Comparison of ENCODE assay signal across 1 cellular context in the genomic region with DNA sequence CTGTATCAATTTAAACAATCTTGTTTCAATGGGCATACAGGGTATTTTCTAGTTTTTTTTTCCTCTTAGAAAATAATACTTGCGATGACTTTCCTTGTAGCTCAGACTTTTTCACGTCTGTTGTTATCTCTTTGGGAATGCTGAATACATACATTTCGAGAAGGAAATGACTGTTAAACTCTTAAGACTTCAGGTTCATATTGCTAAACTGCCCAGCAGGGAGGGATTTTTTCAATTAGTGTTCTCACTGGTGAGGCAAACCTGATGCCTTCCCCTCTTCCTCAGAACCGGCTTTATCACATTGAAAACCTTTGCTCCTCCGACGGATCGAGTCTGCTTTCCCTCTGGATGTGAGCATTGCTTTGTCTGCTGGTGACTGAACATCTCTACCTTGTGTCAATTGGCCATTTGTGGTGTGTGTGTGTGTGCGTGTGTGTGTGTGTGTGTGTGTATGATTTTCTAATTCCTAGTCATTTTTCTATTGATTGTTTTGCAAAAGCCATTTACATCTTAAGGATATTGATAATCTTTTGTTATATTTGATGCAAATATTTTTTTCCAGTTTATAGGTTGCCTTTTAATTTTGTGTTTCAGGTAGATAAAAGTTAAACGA.
A peak's percentile ranks its signal among the peaks of the same experiment; 100 is the strongest.
TF ChIP-seq lines count a peak whose summit lies in the region.

No MANE protein-coding gene starts in this region.

TF ChIP-seq in GM12878, 131 proteins besides CTCF, POLR2A, EP300 and RAD21 (continues in another document):
- TF ChIP-seq GABPA (IDR thresholded peaks at IDR 0.05; ENCODE audit: low read depth) = no peak
- TF ChIP-seq, protein P1, sequence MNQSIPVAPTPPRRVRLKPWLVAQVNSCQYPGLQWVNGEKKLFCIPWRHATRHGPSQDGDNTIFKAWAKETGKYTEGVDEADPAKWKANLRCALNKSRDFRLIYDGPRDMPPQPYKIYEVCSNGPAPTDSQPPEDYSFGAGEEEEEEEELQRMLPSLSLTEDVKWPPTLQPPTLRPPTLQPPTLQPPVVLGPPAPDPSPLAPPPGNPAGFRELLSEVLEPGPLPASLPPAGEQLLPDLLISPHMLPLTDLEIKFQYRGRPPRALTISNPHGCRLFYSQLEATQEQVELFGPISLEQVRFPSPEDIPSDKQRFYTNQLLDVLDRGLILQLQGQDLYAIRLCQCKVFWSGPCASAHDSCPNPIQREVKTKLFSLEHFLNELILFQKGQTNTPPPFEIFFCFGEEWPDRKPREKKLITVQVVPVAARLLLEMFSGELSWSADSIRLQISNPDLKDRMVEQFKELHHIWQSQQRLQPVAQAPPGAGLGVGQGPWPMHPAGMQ (IDR thresholded peaks at IDR 0.05; ENCODE audit: borderline replicate concordance) = no peak
- no peak for TF ChIP-seq ZSCAN29 (IDR thresholded peaks at IDR 0.05)
- peak; percentile 42 for TF ChIP-seq SMAD1 (IDR thresholded peaks at IDR 0.05; ENCODE audit: low read depth, partially characterized antibody)
- TF ChIP-seq, protein P2, sequence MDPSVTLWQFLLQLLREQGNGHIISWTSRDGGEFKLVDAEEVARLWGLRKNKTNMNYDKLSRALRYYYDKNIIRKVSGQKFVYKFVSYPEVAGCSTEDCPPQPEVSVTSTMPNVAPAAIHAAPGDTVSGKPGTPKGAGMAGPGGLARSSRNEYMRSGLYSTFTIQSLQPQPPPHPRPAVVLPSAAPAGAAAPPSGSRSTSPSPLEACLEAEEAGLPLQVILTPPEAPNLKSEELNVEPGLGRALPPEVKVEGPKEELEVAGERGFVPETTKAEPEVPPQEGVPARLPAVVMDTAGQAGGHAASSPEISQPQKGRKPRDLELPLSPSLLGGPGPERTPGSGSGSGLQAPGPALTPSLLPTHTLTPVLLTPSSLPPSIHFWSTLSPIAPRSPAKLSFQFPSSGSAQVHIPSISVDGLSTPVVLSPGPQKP (IDR thresholded peaks at IDR 0.05; ENCODE audit: low read depth, low read length) = no peak
- TF ChIP-seq, protein P3, sequence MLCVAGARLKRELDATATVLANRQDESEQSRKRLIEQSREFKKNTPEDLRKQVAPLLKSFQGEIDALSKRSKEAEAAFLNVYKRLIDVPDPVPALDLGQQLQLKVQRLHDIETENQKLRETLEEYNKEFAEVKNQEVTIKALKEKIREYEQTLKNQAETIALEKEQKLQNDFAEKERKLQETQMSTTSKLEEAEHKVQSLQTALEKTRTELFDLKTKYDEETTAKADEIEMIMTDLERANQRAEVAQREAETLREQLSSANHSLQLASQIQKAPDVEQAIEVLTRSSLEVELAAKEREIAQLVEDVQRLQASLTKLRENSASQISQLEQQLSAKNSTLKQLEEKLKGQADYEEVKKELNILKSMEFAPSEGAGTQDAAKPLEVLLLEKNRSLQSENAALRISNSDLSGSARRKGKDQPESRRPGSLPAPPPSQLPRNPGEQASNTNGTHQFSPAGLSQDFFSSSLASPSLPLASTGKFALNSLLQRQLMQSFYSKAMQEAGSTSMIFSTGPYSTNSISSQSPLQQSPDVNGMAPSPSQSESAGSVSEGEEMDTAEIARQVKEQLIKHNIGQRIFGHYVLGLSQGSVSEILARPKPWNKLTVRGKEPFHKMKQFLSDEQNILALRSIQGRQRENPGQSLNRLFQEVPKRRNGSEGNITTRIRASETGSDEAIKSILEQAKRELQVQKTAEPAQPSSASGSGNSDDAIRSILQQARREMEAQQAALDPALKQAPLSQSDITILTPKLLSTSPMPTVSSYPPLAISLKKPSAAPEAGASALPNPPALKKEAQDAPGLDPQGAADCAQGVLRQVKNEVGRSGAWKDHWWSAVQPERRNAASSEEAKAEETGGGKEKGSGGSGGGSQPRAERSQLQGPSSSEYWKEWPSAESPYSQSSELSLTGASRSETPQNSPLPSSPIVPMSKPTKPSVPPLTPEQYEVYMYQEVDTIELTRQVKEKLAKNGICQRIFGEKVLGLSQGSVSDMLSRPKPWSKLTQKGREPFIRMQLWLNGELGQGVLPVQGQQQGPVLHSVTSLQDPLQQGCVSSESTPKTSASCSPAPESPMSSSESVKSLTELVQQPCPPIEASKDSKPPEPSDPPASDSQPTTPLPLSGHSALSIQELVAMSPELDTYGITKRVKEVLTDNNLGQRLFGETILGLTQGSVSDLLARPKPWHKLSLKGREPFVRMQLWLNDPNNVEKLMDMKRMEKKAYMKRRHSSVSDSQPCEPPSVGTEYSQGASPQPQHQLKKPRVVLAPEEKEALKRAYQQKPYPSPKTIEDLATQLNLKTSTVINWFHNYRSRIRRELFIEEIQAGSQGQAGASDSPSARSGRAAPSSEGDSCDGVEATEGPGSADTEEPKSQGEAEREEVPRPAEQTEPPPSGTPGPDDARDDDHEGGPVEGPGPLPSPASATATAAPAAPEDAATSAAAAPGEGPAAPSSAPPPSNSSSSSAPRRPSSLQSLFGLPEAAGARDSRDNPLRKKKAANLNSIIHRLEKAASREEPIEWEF (IDR thresholded peaks at IDR 0.05; ENCODE audit: insufficient replicate concordance, low read depth, low read length) = no peak
- TF ChIP-seq HCFC1 (IDR thresholded peaks at IDR 0.05; ENCODE audit: low read length) = no peak
- TF ChIP-seq LARP7 (IDR thresholded peaks at IDR 0.05) = no peak
- no peak for TF ChIP-seq NRF1 (conservative IDR thresholded peaks at IDR 0.05; ENCODE audit: low read depth, low read length)
- TF ChIP-seq, protein P4, sequence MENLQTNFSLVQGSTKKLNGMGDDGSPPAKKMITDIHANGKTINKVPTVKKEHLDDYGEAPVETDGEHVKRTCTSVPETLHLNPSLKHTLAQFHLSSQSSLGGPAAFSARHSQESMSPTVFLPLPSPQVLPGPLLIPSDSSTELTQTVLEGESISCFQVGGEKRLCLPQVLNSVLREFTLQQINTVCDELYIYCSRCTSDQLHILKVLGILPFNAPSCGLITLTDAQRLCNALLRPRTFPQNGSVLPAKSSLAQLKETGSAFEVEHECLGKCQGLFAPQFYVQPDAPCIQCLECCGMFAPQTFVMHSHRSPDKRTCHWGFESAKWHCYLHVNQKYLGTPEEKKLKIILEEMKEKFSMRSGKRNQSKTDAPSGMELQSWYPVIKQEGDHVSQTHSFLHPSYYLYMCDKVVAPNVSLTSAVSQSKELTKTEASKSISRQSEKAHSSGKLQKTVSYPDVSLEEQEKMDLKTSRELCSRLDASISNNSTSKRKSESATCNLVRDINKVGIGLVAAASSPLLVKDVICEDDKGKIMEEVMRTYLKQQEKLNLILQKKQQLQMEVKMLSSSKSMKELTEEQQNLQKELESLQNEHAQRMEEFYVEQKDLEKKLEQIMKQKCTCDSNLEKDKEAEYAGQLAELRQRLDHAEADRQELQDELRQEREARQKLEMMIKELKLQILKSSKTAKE (IDR thresholded peaks at IDR 0.05; ENCODE audit: low read depth, poor library complexity, severe bottlenecking) = no peak
- TF ChIP-seq, protein P5, sequence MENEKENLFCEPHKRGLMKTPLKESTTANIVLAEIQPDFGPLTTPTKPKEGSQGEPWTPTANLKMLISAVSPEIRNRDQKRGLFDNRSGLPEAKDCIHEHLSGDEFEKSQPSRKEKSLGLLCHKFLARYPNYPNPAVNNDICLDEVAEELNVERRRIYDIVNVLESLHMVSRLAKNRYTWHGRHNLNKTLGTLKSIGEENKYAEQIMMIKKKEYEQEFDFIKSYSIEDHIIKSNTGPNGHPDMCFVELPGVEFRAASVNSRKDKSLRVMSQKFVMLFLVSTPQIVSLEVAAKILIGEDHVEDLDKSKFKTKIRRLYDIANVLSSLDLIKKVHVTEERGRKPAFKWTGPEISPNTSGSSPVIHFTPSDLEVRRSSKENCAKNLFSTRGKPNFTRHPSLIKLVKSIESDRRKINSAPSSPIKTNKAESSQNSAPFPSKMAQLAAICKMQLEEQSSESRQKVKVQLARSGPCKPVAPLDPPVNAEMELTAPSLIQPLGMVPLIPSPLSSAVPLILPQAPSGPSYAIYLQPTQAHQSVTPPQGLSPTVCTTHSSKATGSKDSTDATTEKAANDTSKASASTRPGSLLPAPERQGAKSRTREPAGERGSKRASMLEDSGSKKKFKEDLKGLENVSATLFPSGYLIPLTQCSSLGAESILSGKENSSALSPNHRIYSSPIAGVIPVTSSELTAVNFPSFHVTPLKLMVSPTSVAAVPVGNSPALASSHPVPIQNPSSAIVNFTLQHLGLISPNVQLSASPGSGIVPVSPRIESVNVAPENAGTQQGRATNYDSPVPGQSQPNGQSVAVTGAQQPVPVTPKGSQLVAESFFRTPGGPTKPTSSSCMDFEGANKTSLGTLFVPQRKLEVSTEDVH (IDR thresholded peaks at IDR 0.05; ENCODE audit: low read depth, partially characterized antibody) = no peak
- no peak for TF ChIP-seq FOXK2 (IDR thresholded peaks at IDR 0.05)
- no peak for TF ChIP-seq FOXM1 (IDR thresholded peaks at IDR 0.05; ENCODE audit: low read depth, low read length)
- no peak for TF ChIP-seq ZNF384 (IDR thresholded peaks at IDR 0.05; ENCODE audit: borderline replicate concordance, low read depth, low read length)
- TF ChIP-seq YY1 (IDR thresholded peaks at IDR 0.05; ENCODE audit: low read depth, low read length) = no peak
- no peak for TF ChIP-seq SRF (IDR thresholded peaks at IDR 0.05; ENCODE audit: low read depth in 2 of 2, low read length in 2 of 2)
- TF ChIP-seq YBX1 (IDR thresholded peaks at IDR 0.05) = 0 out of 2 replicates have a peak, but pooled peaks have one; percentile 25
- TF ChIP-seq, protein P6, sequence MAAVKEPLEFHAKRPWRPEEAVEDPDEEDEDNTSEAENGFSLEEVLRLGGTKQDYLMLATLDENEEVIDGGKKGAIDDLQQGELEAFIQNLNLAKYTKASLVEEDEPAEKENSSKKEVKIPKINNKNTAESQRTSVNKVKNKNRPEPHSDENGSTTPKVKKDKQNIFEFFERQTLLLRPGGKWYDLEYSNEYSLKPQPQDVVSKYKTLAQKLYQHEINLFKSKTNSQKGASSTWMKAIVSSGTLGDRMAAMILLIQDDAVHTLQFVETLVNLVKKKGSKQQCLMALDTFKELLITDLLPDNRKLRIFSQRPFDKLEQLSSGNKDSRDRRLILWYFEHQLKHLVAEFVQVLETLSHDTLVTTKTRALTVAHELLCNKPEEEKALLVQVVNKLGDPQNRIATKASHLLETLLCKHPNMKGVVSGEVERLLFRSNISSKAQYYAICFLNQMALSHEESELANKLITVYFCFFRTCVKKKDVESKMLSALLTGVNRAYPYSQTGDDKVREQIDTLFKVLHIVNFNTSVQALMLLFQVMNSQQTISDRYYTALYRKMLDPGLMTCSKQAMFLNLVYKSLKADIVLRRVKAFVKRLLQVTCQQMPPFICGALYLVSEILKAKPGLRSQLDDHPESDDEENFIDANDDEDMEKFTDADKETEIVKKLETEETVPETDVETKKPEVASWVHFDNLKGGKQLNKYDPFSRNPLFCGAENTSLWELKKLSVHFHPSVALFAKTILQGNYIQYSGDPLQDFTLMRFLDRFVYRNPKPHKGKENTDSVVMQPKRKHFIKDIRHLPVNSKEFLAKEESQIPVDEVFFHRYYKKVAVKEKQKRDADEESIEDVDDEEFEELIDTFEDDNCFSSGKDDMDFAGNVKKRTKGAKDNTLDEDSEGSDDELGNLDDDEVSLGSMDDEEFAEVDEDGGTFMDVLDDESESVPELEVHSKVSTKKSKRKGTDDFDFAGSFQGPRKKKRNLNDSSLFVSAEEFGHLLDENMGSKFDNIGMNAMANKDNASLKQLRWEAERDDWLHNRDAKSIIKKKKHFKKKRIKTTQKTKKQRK (IDR thresholded peaks at IDR 0.05; ENCODE audit: low read depth, low read length) = no peak
- TF ChIP-seq, protein P7, sequence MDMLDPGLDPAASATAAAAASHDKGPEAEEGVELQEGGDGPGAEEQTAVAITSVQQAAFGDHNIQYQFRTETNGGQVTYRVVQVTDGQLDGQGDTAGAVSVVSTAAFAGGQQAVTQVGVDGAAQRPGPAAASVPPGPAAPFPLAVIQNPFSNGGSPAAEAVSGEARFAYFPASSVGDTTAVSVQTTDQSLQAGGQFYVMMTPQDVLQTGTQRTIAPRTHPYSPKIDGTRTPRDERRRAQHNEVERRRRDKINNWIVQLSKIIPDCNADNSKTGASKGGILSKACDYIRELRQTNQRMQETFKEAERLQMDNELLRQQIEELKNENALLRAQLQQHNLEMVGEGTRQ (IDR thresholded peaks at IDR 0.05; ENCODE audit: borderline replicate concordance, low read depth, low read length) = no peak
- TF ChIP-seq, protein P8, sequence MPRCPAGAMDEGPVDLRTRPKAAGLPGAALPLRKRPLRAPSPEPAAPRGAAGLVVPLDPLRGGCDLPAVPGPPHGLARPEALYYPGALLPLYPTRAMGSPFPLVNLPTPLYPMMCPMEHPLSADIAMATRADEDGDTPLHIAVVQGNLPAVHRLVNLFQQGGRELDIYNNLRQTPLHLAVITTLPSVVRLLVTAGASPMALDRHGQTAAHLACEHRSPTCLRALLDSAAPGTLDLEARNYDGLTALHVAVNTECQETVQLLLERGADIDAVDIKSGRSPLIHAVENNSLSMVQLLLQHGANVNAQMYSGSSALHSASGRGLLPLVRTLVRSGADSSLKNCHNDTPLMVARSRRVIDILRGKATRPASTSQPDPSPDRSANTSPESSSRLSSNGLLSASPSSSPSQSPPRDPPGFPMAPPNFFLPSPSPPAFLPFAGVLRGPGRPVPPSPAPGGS (IDR thresholded peaks at IDR 0.05; ENCODE audit: borderline replicate concordance, insufficient read depth, low read depth, low read length, poor library complexity, severe bottlenecking) = peak; percentile 82
- TF ChIP-seq TCF7 (IDR thresholded peaks at IDR 0.05; ENCODE audit: borderline replicate concordance) = no peak
- TF ChIP-seq TCF12 (IDR thresholded peaks at IDR 0.05; ENCODE audit: low read depth, low read length) = no peak
- TF ChIP-seq ZNF207 (IDR thresholded peaks at IDR 0.05; ENCODE audit: borderline replicate concordance) = no peak
- TF ChIP-seq FOS (IDR thresholded peaks at IDR 0.05; ENCODE audit: borderline replicate concordance, extremely low read depth, insufficient read length) = no peak
- TF ChIP-seq EGR1 (IDR thresholded peaks at IDR 0.05; ENCODE audit: borderline replicate concordance in 1 of 2, low read depth in 2 of 2, low read length in 2 of 2) = no peak
- TF ChIP-seq ZBED1 (IDR thresholded peaks at IDR 0.05; ENCODE audit: borderline replicate concordance) = 0 out of 2 replicates have a peak, but pooled peaks have one; percentile 50
- TF ChIP-seq MEF2A (IDR thresholded peaks at IDR 0.05; ENCODE audit: insufficient read depth, low read depth, low read length) = no peak
- TF ChIP-seq, protein P9, sequence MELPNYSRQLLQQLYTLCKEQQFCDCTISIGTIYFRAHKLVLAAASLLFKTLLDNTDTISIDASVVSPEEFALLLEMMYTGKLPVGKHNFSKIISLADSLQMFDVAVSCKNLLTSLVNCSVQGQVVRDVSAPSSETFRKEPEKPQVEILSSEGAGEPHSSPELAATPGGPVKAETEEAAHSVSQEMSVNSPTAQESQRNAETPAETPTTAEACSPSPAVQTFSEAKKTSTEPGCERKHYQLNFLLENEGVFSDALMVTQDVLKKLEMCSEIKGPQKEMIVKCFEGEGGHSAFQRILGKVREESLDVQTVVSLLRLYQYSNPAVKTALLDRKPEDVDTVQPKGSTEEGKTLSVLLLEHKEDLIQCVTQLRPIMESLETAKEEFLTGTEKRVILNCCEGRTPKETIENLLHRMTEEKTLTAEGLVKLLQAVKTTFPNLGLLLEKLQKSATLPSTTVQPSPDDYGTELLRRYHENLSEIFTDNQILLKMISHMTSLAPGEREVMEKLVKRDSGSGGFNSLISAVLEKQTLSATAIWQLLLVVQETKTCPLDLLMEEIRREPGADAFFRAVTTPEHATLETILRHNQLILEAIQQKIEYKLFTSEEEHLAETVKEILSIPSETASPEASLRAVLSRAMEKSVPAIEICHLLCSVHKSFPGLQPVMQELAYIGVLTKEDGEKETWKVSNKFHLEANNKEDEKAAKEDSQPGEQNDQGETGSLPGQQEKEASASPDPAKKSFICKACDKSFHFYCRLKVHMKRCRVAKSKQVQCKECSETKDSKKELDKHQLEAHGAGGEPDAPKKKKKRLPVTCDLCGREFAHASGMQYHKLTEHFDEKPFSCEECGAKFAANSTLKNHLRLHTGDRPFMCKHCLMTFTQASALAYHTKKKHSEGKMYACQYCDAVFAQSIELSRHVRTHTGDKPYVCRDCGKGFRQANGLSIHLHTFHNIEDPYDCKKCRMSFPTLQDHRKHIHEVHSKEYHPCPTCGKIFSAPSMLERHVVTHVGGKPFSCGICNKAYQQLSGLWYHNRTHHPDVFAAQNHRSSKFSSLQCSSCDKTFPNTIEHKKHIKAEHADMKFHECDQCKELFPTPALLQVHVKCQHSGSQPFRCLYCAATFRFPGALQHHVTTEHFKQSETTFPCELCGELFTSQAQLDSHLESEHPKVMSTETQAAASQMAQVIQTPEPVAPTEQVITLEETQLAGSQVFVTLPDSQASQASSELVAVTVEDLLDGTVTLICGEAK (IDR thresholded peaks at IDR 0.05; ENCODE audit: borderline replicate concordance) = no peak
